In genomic region chrX:47802589-47802988, GRCh38 we compare ENCODE assay signal across 12 cellular contexts. TPM values are rescaled to one million over a fixed set of nuclear protein-coding genes. Genes with fewer than 3 reads are reported as not detected.
DNase-seq lines count a peak whose midpoint lies in the region; TF ChIP-seq lines count a peak whose summit lies in the region.
"Had no signal": no experiment of that assay in that cellular context is flagged by ENCODE, and none has a peak within 500 bp of the region (broad histone marks: within the 10 kb centered on the region; RNA-seq: fewer than 3 reads in every experiment).

No MANE protein-coding gene starts in this region.

- TF ChIP-seq CTCF in AG10803 (conservative IDR thresholded peaks at IDR 0.05; ENCODE audit: low read length) (no peak), epithelial cell of proximal tubule (conservative IDR thresholded peaks at IDR 0.05; ENCODE audit: low read depth, low read length) (no peak)

- H3K4me3 ChIP-seq in AG10803 (ENCODE audit: low read length), result no peak overlapping the region
- H3K4me3 ChIP-seq in epithelial cell of proximal tubule (ENCODE audit: low read depth, low read length), result peak overlapping the region; percentile 38
- H3K4me3 ChIP-seq: suprapubic skin had no signal

- in situ Hi-C loops in KBM-7 (cut with MboI; ENCODE audit: low pct_unique_long_range_greater_than_20kb, low sequenced_read_pairs), result no loop called here

- DNase-seq in AG10803 (ENCODE audit: low read depth) (peak; percentile 5), EL (peak; percentile 2), NCI-H460 (ENCODE audit: extremely low read depth, low read depth) (peak; percentile 77), epithelial cell of proximal tubule (ENCODE audit: low read depth) (peak; percentile 22), KBM-7 (no peak), T1000 (lab: John Stamatoyannopoulos, UW) (no peak), globus pallidus (ENCODE audit: low spot score) (no peak)
- DNase-seq in stimulated activated naive CD4-positive, alpha-beta T cell treated with Interleukin-2 at 50 U/mL for 16 hours (lab: John Stamatoyannopoulos, UW), result no peak
- DNase-seq: activated gamma-delta T cell treated with Interleukin-2 at 50 U/mL for 16 hours; erythroblast; stimulated activated CD4-positive, alpha-beta T cell treated with anti-CD3 and anti-CD28 coated beads, Interleukin-12 subunit alpha, Interleukin-12 subunit beta, amount 100 ng/mL, for 4 hours had no signal

RNA-seq across cellular contexts. Expression of gene ZNF81, which starts 34.1 kb away (rescaled TPM):
- total RNA-seq in NCI-H460 (2014; rRNA removed; shearing (Covaris generic)), result 6.5 and 8.1 TPM in 2 replicates
- polyA plus RNA-seq in NCI-H460 (2014; cell fraction: nucleus; rRNA removed), result 5.3 and 6.3 TPM in 2 replicates
- 2.7 and 16.9 TPM in 2 replicates for total RNA-seq in epithelial cell of proximal tubule

Comparison
In these comparisons a context has a peak if more than half of its experiments do, and no peak if none do; other contexts are left out.
1. DNase-seq: peak in AG10803 (single experiment), EL (single experiment), NCI-H460 (single experiment) and epithelial cell of proximal tubule (single experiment); none in stimulated activated naive CD4-positive, alpha-beta T cell treated with Interleukin-2 at 50 U/mL for 16 hours (single experiment), KBM-7 (single experiment), T1000 (single experiment) and globus pallidus (single experiment).